In the genomic region with DNA sequence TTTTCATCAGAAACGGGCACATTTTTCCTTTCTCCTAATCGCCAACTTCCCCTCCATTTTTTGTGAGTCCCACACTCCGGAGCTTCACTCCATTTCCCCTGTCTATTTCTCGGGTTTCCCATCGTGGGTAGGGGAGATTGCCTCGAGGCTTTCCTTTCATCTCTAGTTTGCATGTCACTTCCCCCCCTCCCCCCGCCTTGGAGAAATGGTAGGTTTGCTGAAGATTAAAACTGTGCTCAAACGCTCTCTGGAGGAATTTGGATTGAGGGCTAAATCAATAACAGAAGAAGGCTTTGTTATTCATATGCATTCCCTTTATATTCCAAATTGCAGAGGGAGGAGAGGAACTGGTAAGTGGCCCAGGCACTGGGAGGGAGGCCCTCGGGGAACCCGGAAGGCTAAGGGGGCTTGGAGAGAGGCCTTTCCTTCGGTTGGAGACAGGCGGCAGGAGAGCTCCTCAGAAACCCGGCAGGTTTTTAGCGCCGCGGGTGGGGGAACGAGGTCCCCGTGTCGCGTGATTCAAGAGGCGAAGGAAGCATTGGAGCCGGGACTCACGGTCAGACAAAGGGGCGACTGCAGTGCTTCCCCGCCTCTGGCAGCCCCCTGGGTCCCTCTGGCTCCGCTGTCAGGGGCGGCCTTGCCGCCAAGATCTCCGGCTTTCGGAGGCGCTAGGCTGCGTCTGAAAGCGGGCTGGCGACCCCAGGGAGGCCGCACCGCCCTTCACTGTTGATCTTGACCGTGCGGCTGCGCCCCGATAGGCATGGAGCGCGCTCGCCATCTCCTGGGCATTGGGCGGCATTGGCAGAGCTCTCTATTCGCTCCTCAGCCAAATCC, we compare ENCODE assay signal across 1 cellular context.
TF ChIP-seq lines count a peak whose summit lies in the region.

No MANE protein-coding gene starts in this region.

TF ChIP-seq in HepG2, 621 proteins besides CTCF, POLR2A, EP300 and RAD21 (continued from another document and continues in another):
- TF ChIP-seq, protein P1, sequence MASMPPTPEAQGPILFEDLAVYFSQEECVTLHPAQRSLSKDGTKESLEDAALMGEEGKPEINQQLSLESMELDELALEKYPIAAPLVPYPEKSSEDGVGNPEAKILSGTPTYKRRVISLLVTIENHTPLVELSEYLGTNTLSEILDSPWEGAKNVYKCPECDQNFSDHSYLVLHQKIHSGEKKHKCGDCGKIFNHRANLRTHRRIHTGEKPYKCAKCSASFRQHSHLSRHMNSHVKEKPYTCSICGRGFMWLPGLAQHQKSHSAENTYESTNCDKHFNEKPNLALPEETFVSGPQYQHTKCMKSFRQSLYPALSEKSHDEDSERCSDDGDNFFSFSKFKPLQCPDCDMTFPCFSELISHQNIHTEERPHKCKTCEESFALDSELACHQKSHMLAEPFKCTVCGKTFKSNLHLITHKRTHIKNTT (CRISPR knock-in tag; IDR thresholded peaks at IDR 0.05), result no peak
- TF ChIP-seq ZNF432 (CRISPR knock-in tag; IDR thresholded peaks at IDR 0.05; ENCODE audit: borderline replicate concordance) (no peak), ZNF607 (CRISPR knock-in tag; IDR thresholded peaks at IDR 0.05; ENCODE audit: borderline replicate concordance) (no peak), MBD4 (IDR thresholded peaks at IDR 0.05; ENCODE audit: borderline replicate concordance, low read length) (no peak), ZNF792 (CRISPR knock-in tag; IDR thresholded peaks at IDR 0.05) (no peak), HOXA9 (CRISPR knock-in tag; IDR thresholded peaks at IDR 0.05; ENCODE audit: borderline replicate concordance) (no peak), ZNF773 (CRISPR knock-in tag; IDR thresholded peaks at IDR 0.05; ENCODE audit: borderline replicate concordance) (no peak), ZMYM3 (CRISPR knock-in tag; IDR thresholded peaks at IDR 0.05) (no peak), SRSF1 (optimal IDR thresholded peaks at IDR 0.05; ENCODE audit: low read depth, low read length) (peak; percentile 68), SKI (IDR thresholded peaks at IDR 0.05; ENCODE audit: partially characterized antibody) (no peak), ZNF296 (CRISPR knock-in tag; conservative IDR thresholded peaks at IDR 0.05) (no peak), ZNF350 (CRISPR knock-in tag; IDR thresholded peaks at IDR 0.05; ENCODE audit: borderline replicate concordance, low read depth) (no peak; the same call in 1 of the 2 replicates), CEBPG (CRISPR knock-in tag; IDR thresholded peaks at IDR 0.05) (no peak), ZNF619 (CRISPR knock-in tag; IDR thresholded peaks at IDR 0.05) (no peak), ZNF20 (CRISPR knock-in tag; IDR thresholded peaks at IDR 0.05) (no peak), ZMYM4 (CRISPR knock-in tag; IDR thresholded peaks at IDR 0.05) (peak; percentile 35; the same call in 1 of the 2 replicates), JUNB (CRISPR knock-in tag; IDR thresholded peaks at IDR 0.05; ENCODE audit: borderline replicate concordance) (no peak), SMAD1 (CRISPR knock-in tag; IDR thresholded peaks at IDR 0.05; ENCODE audit: borderline replicate concordance, low read depth) (no peak; the same call in 1 of the 2 replicates), YEATS4 (CRISPR knock-in tag; IDR thresholded peaks at IDR 0.05; ENCODE audit: borderline replicate concordance) (no peak), ZMAT3 (CRISPR knock-in tag; conservative IDR thresholded peaks at IDR 0.05) (no peak), SRY (CRISPR knock-in tag; IDR thresholded peaks at IDR 0.05) (no peak), ZZZ3 (CRISPR knock-in tag; IDR thresholded peaks at IDR 0.05; ENCODE audit: borderline replicate concordance) (no peak), KLF16 (CRISPR knock-in tag; IDR thresholded peaks at IDR 0.05) (peak in 1 of 2 experiments; percentile 59; a peak in 1 of 4 replicates), ZNF598 (CRISPR knock-in tag; IDR thresholded peaks at IDR 0.05; ENCODE audit: borderline replicate concordance) (0 out of 2 replicates have a peak, but pooled peaks have one; percentile 72), ZNF549 (CRISPR knock-in tag; IDR thresholded peaks at IDR 0.05) (no peak), FOXM1 (CRISPR knock-in tag; IDR thresholded peaks at IDR 0.05) (no peak), ZNF883 (CRISPR knock-in tag; IDR thresholded peaks at IDR 0.05; ENCODE audit: not compliant biosample characterization) (peak; percentile 13), ZNF605 (CRISPR knock-in tag; IDR thresholded peaks at IDR 0.05) (no peak), ZNF235 (CRISPR knock-in tag; IDR thresholded peaks at IDR 0.05; ENCODE audit: borderline replicate concordance) (no peak), NONO (IDR thresholded peaks at IDR 0.05) (no peak), NONO (CRISPR knock-in tag; conservative IDR thresholded peaks at IDR 0.05) (no peak), NFATC3 (CRISPR knock-in tag; IDR thresholded peaks at IDR 0.05) (no peak)
- TF ChIP-seq, protein P2, sequence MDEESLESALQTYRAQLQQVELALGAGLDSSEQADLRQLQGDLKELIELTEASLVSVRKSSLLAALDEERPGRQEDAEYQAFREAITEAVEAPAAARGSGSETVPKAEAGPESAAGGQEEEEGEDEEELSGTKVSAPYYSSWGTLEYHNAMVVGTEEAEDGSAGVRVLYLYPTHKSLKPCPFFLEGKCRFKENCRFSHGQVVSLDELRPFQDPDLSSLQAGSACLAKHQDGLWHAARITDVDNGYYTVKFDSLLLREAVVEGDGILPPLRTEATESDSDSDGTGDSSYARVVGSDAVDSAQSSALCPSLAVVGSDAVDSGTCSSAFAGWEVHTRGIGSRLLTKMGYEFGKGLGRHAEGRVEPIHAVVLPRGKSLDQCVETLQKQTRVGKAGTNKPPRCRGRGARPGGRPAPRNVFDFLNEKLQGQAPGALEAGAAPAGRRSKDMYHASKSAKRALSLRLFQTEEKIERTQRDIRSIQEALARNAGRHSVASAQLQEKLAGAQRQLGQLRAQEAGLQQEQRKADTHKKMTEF (CRISPR knock-in tag; IDR thresholded peaks at IDR 0.05), result peak; percentile 59; the same call in 1 of the 2 replicates
- TF ChIP-seq, protein P3, sequence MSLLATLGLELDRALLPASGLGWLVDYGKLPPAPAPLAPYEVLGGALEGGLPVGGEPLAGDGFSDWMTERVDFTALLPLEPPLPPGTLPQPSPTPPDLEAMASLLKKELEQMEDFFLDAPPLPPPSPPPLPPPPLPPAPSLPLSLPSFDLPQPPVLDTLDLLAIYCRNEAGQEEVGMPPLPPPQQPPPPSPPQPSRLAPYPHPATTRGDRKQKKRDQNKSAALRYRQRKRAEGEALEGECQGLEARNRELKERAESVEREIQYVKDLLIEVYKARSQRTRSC (CRISPR knock-in tag; IDR thresholded peaks at IDR 0.05; ENCODE audit: low read depth), result no peak
- TF ChIP-seq, protein P4, sequence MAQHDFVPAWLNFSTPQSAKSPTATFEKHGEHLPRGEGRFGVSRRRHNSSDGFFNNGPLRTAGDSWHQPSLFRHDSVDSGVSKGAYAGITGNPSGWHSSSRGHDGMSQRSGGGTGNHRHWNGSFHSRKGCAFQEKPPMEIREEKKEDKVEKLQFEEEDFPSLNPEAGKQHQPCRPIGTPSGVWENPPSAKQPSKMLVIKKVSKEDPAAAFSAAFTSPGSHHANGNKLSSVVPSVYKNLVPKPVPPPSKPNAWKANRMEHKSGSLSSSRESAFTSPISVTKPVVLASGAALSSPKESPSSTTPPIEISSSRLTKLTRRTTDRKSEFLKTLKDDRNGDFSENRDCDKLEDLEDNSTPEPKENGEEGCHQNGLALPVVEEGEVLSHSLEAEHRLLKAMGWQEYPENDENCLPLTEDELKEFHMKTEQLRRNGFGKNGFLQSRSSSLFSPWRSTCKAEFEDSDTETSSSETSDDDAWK (CRISPR knock-in tag; IDR thresholded peaks at IDR 0.05), result no peak
- TF ChIP-seq, protein P5, sequence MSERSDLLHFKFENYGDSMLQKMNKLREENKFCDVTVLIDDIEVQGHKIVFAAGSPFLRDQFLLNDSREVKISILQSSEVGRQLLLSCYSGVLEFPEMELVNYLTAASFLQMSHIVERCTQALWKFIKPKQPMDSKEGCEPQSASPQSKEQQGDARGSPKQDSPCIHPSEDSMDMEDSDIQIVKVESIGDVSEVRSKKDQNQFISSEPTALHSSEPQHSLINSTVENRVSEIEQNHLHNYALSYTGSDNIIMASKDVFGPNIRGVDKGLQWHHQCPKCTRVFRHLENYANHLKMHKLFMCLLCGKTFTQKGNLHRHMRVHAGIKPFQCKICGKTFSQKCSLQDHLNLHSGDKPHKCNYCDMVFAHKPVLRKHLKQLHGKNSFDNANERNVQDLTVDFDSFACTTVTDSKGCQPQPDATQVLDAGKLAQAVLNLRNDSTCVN (CRISPR knock-in tag; IDR thresholded peaks at IDR 0.05; ENCODE audit: borderline replicate concordance), result peak; percentile 54; the same call in 1 of the 2 replicates
- TF ChIP-seq, protein P6, sequence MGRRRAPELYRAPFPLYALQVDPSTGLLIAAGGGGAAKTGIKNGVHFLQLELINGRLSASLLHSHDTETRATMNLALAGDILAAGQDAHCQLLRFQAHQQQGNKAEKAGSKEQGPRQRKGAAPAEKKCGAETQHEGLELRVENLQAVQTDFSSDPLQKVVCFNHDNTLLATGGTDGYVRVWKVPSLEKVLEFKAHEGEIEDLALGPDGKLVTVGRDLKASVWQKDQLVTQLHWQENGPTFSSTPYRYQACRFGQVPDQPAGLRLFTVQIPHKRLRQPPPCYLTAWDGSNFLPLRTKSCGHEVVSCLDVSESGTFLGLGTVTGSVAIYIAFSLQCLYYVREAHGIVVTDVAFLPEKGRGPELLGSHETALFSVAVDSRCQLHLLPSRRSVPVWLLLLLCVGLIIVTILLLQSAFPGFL (CRISPR knock-in tag; IDR thresholded peaks at IDR 0.05), result no peak
- TF ChIP-seq, protein P7, sequence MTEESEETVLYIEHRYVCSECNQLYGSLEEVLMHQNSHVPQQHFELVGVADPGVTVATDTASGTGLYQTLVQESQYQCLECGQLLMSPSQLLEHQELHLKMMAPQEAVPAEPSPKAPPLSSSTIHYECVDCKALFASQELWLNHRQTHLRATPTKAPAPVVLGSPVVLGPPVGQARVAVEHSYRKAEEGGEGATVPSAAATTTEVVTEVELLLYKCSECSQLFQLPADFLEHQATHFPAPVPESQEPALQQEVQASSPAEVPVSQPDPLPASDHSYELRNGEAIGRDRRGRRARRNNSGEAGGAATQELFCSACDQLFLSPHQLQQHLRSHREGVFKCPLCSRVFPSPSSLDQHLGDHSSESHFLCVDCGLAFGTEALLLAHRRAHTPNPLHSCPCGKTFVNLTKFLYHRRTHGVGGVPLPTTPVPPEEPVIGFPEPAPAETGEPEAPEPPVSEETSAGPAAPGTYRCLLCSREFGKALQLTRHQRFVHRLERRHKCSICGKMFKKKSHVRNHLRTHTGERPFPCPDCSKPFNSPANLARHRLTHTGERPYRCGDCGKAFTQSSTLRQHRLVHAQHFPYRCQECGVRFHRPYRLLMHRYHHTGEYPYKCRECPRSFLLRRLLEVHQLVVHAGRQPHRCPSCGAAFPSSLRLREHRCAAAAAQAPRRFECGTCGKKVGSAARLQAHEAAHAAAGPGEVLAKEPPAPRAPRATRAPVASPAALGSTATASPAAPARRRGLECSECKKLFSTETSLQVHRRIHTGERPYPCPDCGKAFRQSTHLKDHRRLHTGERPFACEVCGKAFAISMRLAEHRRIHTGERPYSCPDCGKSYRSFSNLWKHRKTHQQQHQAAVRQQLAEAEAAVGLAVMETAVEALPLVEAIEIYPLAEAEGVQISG (CRISPR knock-in tag; IDR thresholded peaks at IDR 0.05), result peak; percentile 58
- TF ChIP-seq, protein P8, sequence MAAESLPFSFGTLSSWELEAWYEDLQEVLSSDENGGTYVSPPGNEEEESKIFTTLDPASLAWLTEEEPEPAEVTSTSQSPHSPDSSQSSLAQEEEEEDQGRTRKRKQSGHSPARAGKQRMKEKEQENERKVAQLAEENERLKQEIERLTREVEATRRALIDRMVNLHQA (CRISPR knock-in tag; IDR thresholded peaks at IDR 0.05), result no peak
- TF ChIP-seq, protein P9, sequence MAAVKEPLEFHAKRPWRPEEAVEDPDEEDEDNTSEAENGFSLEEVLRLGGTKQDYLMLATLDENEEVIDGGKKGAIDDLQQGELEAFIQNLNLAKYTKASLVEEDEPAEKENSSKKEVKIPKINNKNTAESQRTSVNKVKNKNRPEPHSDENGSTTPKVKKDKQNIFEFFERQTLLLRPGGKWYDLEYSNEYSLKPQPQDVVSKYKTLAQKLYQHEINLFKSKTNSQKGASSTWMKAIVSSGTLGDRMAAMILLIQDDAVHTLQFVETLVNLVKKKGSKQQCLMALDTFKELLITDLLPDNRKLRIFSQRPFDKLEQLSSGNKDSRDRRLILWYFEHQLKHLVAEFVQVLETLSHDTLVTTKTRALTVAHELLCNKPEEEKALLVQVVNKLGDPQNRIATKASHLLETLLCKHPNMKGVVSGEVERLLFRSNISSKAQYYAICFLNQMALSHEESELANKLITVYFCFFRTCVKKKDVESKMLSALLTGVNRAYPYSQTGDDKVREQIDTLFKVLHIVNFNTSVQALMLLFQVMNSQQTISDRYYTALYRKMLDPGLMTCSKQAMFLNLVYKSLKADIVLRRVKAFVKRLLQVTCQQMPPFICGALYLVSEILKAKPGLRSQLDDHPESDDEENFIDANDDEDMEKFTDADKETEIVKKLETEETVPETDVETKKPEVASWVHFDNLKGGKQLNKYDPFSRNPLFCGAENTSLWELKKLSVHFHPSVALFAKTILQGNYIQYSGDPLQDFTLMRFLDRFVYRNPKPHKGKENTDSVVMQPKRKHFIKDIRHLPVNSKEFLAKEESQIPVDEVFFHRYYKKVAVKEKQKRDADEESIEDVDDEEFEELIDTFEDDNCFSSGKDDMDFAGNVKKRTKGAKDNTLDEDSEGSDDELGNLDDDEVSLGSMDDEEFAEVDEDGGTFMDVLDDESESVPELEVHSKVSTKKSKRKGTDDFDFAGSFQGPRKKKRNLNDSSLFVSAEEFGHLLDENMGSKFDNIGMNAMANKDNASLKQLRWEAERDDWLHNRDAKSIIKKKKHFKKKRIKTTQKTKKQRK (IDR thresholded peaks at IDR 0.05; ENCODE audit: low read length), result no peak
- TF ChIP-seq, protein P10, sequence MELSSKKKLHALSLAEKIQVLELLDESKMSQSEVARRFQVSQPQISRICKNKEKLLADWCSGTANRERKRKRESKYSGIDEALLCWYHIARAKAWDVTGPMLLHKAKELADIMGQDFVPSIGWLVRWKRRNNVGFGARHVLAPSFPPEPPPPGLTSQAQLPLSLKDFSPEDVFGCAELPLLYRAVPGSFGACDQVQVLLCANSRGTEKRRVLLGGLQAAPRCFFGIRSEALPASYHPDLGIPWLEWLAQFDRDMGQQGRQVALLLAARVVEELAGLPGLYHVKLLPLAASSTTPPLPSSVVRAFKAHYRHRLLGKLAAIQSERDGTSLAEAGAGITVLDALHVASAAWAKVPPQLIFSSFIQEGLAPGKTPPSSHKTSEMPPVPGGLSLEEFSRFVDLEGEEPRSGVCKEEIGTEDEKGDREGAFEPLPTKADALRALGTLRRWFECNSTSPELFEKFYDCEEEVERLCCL (CRISPR knock-in tag; IDR thresholded peaks at IDR 0.05; ENCODE audit: borderline replicate concordance), result no peak
- TF ChIP-seq, protein P11, sequence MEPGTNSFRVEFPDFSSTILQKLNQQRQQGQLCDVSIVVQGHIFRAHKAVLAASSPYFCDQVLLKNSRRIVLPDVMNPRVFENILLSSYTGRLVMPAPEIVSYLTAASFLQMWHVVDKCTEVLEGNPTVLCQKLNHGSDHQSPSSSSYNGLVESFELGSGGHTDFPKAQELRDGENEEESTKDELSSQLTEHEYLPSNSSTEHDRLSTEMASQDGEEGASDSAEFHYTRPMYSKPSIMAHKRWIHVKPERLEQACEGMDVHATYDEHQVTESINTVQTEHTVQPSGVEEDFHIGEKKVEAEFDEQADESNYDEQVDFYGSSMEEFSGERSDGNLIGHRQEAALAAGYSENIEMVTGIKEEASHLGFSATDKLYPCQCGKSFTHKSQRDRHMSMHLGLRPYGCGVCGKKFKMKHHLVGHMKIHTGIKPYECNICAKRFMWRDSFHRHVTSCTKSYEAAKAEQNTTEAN (CRISPR knock-in tag; conservative IDR thresholded peaks at IDR 0.05), result no peak
- TF ChIP-seq, protein P12, sequence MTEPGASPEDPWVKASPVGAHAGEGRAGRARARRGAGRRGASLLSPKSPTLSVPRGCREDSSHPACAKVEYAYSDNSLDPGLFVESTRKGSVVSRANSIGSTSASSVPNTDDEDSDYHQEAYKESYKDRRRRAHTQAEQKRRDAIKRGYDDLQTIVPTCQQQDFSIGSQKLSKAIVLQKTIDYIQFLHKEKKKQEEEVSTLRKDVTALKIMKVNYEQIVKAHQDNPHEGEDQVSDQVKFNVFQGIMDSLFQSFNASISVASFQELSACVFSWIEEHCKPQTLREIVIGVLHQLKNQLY (CRISPR knock-in tag; IDR thresholded peaks at IDR 0.05), result no peak
